In genomic region chr16:15928261-15929104, GRCh38 we compare ENCODE assay signal across 1 cellular context.
A peak's percentile ranks its signal among the peaks of the same experiment; 100 is the strongest.
TF ChIP-seq lines count a peak whose summit lies in the region.

No MANE protein-coding gene starts in this region.

TF ChIP-seq in HepG2, 621 proteins besides CTCF, POLR2A, EP300 and RAD21 (continued from another document and continues in another):
- TF ChIP-seq, protein P1, sequence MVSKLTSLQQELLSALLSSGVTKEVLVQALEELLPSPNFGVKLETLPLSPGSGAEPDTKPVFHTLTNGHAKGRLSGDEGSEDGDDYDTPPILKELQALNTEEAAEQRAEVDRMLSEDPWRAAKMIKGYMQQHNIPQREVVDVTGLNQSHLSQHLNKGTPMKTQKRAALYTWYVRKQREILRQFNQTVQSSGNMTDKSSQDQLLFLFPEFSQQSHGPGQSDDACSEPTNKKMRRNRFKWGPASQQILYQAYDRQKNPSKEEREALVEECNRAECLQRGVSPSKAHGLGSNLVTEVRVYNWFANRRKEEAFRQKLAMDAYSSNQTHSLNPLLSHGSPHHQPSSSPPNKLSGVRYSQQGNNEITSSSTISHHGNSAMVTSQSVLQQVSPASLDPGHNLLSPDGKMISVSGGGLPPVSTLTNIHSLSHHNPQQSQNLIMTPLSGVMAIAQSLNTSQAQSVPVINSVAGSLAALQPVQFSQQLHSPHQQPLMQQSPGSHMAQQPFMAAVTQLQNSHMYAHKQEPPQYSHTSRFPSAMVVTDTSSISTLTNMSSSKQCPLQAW (CRISPR knock-in tag; IDR thresholded peaks at IDR 0.05), result peak; percentile 57; the same call in 1 of the 2 replicates
- TF ChIP-seq FIP1L1 (IDR thresholded peaks at IDR 0.05; ENCODE audit: borderline replicate concordance, insufficient read depth, low read depth, low read length) (no peak), SUZ12 (IDR thresholded peaks at IDR 0.05; ENCODE audit: low read depth, low read length) (no peak), SRF (IDR thresholded peaks at IDR 0.05; ENCODE audit: low read depth, low read length) (no peak), ARHGAP35 (CRISPR knock-in tag; IDR thresholded peaks at IDR 0.05; ENCODE audit: borderline replicate concordance) (no peak), ZNF670 (CRISPR knock-in tag; IDR thresholded peaks at IDR 0.05; ENCODE audit: borderline replicate concordance) (no peak), BRD4 (CRISPR knock-in tag; IDR thresholded peaks at IDR 0.05) (no peak), HOMEZ (CRISPR knock-in tag; IDR thresholded peaks at IDR 0.05; ENCODE audit: low read depth) (no peak), ZNF354B (CRISPR knock-in tag; IDR thresholded peaks at IDR 0.05) (no peak), HNF1A (IDR thresholded peaks at IDR 0.05; ENCODE audit: low read depth) (no peak), HNF1A (CRISPR knock-in tag; IDR thresholded peaks at IDR 0.05; ENCODE audit: borderline replicate concordance) (no peak), HNF4G (IDR thresholded peaks at IDR 0.05; ENCODE audit: borderline replicate concordance, low read depth, low read length) (peak; percentile 29; the same call in 1 of the 2 replicates), HNF4G (CRISPR knock-in tag; IDR thresholded peaks at IDR 0.05; ENCODE audit: borderline replicate concordance, low read depth) (no peak), ZNF557 (CRISPR knock-in tag; IDR thresholded peaks at IDR 0.05) (no peak), ZNF18 (CRISPR knock-in tag; IDR thresholded peaks at IDR 0.05; ENCODE audit: insufficient replicate concordance) (peak; percentile 54), ZNF75D (CRISPR knock-in tag; IDR thresholded peaks at IDR 0.05; ENCODE audit: borderline replicate concordance) (no peak), ZNF776 (CRISPR knock-in tag; IDR thresholded peaks at IDR 0.05) (no peak), MXD1 (CRISPR knock-in tag; IDR thresholded peaks at IDR 0.05) (0 out of 2 replicates have a peak, but pooled peaks have one; percentile 33), SMAD1 (CRISPR knock-in tag; IDR thresholded peaks at IDR 0.05; ENCODE audit: borderline replicate concordance, low read depth) (no peak), SIX4 (CRISPR knock-in tag; IDR thresholded peaks at IDR 0.05) (no peak), ZSCAN21 (CRISPR knock-in tag; IDR thresholded peaks at IDR 0.05; ENCODE audit: borderline replicate concordance) (no peak), SP5 (CRISPR knock-in tag; IDR thresholded peaks at IDR 0.05; ENCODE audit: borderline replicate concordance, low read depth) (peak; percentile 28; the same call in 1 of the 2 replicates), MXI1 (IDR thresholded peaks at IDR 0.05; ENCODE audit: borderline replicate concordance, low read depth, low read length) (no peak), HIC2 (CRISPR knock-in tag; IDR thresholded peaks at IDR 0.05; ENCODE audit: low read depth) (no peak), ZNF629 (CRISPR knock-in tag; conservative IDR thresholded peaks at IDR 0.05) (peak; percentile 54), NFE2L2 (IDR thresholded peaks at IDR 0.05; ENCODE audit: low read length) (no peak), ZNF260 (CRISPR knock-in tag; IDR thresholded peaks at IDR 0.05; ENCODE audit: borderline replicate concordance, low read depth) (no peak), MXD3 (CRISPR knock-in tag; IDR thresholded peaks at IDR 0.05) (no peak; the same call in 1 of the 2 replicates)
- TF ChIP-seq, protein P2, sequence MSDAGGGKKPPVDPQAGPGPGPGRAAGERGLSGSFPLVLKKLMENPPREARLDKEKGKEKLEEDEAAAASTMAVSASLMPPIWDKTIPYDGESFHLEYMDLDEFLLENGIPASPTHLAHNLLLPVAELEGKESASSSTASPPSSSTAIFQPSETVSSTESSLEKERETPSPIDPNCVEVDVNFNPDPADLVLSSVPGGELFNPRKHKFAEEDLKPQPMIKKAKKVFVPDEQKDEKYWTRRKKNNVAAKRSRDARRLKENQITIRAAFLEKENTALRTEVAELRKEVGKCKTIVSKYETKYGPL (CRISPR knock-in tag; IDR thresholded peaks at IDR 0.05), result no peak
- TF ChIP-seq, protein P3, sequence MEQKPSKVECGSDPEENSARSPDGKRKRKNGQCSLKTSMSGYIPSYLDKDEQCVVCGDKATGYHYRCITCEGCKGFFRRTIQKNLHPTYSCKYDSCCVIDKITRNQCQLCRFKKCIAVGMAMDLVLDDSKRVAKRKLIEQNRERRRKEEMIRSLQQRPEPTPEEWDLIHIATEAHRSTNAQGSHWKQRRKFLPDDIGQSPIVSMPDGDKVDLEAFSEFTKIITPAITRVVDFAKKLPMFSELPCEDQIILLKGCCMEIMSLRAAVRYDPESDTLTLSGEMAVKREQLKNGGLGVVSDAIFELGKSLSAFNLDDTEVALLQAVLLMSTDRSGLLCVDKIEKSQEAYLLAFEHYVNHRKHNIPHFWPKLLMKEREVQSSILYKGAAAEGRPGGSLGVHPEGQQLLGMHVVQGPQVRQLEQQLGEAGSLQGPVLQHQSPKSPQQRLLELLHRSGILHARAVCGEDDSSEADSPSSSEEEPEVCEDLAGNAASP (CRISPR knock-in tag; IDR thresholded peaks at IDR 0.05; ENCODE audit: borderline replicate concordance), result peak; percentile 98
- TF ChIP-seq, protein P4, sequence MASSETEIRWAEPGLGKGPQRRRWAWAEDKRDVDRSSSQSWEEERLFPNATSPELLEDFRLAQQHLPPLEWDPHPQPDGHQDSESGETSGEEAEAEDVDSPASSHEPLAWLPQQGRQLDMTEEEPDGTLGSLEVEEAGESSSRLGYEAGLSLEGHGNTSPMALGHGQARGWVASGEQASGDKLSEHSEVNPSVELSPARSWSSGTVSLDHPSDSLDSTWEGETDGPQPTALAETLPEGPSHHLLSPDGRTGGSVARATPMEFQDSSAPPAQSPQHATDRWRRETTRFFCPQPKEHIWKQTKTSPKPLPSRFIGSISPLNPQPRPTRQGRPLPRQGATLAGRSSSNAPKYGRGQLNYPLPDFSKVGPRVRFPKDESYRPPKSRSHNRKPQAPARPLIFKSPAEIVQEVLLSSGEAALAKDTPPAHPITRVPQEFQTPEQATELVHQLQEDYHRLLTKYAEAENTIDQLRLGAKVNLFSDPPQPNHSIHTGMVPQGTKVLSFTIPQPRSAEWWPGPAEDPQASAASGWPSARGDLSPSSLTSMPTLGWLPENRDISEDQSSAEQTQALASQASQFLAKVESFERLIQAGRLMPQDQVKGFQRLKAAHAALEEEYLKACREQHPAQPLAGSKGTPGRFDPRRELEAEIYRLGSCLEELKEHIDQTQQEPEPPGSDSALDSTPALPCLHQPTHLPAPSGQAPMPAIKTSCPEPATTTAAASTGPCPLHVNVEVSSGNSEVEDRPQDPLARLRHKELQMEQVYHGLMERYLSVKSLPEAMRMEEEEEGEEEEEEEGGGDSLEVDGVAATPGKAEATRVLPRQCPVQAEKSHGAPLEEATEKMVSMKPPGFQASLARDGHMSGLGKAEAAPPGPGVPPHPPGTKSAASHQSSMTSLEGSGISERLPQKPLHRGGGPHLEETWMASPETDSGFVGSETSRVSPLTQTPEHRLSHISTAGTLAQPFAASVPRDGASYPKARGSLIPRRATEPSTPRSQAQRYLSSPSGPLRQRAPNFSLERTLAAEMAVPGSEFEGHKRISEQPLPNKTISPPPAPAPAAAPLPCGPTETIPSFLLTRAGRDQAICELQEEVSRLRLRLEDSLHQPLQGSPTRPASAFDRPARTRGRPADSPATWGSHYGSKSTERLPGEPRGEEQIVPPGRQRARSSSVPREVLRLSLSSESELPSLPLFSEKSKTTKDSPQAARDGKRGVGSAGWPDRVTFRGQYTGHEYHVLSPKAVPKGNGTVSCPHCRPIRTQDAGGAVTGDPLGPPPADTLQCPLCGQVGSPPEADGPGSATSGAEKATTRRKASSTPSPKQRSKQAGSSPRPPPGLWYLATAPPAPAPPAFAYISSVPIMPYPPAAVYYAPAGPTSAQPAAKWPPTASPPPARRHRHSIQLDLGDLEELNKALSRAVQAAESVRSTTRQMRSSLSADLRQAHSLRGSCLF (CRISPR knock-in tag; IDR thresholded peaks at IDR 0.05; ENCODE audit: borderline replicate concordance), result no peak
- TF ChIP-seq, protein P5, sequence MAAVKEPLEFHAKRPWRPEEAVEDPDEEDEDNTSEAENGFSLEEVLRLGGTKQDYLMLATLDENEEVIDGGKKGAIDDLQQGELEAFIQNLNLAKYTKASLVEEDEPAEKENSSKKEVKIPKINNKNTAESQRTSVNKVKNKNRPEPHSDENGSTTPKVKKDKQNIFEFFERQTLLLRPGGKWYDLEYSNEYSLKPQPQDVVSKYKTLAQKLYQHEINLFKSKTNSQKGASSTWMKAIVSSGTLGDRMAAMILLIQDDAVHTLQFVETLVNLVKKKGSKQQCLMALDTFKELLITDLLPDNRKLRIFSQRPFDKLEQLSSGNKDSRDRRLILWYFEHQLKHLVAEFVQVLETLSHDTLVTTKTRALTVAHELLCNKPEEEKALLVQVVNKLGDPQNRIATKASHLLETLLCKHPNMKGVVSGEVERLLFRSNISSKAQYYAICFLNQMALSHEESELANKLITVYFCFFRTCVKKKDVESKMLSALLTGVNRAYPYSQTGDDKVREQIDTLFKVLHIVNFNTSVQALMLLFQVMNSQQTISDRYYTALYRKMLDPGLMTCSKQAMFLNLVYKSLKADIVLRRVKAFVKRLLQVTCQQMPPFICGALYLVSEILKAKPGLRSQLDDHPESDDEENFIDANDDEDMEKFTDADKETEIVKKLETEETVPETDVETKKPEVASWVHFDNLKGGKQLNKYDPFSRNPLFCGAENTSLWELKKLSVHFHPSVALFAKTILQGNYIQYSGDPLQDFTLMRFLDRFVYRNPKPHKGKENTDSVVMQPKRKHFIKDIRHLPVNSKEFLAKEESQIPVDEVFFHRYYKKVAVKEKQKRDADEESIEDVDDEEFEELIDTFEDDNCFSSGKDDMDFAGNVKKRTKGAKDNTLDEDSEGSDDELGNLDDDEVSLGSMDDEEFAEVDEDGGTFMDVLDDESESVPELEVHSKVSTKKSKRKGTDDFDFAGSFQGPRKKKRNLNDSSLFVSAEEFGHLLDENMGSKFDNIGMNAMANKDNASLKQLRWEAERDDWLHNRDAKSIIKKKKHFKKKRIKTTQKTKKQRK (IDR thresholded peaks at IDR 0.05; ENCODE audit: low read length), result no peak
